In the genomic region with DNA sequence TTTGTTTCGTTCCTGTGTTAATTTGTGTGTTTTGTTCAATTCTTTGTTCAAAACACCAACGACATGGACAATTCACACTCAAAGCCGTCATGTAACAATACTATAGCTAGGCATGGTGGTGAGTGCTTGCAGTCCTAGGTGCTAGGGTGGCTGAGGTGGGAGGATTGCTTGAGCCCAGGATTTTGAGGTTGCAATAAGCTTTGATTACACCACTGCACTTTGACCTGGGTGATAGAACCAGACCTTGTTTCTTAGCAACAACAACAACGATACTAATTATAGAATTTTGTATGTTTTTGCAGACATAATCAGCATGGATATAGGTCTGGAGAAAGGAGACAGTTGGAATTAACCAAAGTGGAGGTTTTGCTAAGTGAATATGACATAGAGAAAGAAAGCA, we compare ENCODE assay signal across 20 cellular contexts.
DNase-seq lines count a peak whose midpoint lies in the region; ATAC-seq and TF ChIP-seq lines count a peak whose summit lies in the region.
"Had no signal": no experiment of that assay in that cellular context is flagged by ENCODE, and none has a peak within 500 bp of the region (broad histone marks: within the 10 kb centered on the region; RNA-seq: fewer than 3 reads in every experiment).

No MANE protein-coding gene starts in this region.

- H2BK5ac ChIP-seq in neuronal stem cell (ENCODE audit: low read length): no peak overlapping the region

- no peaks in the 10 kb centered on the region for H3K27me3 Mint-ChIP-seq in activated T-cell treated with anti-CD3 and anti-CD28 coated beads, Interleukin-2, amount 50 U/mL, for 72 hours (ENCODE audit: low read depth)
- H3K27me3 Mint-ChIP-seq: CD4-positive, CD25-positive, alpha-beta regulatory T cell; CD8-positive, alpha-beta memory T cell; IgD-negative memory B cell had no signal

- no peak overlapping the region for H2AK5ac ChIP-seq in neuronal stem cell (ENCODE audit: low read depth, low read length)

- H3K27ac ChIP-seq in neuronal stem cell (replicated peaks; ENCODE audit: low read length): no peak overlapping the region
- H3K27ac ChIP-seq in colonic mucosa: no peak overlapping the region

- no peak overlapping the region for H2BK15ac ChIP-seq in neuronal stem cell (ENCODE audit: low read length)

- H3K4me2 ChIP-seq in neuronal stem cell (ENCODE audit: insufficient read depth, low read length, poor library complexity, severe bottlenecking): no peak overlapping the region

- H2BK12ac ChIP-seq in neuronal stem cell (ENCODE audit: low read length): no peak overlapping the region

- H3K4ac ChIP-seq in neuronal stem cell (ENCODE audit: low read length): no peak overlapping the region

- TF ChIP-seq CTCF in mucosa of descending colon (IDR thresholded peaks at IDR 0.05) (no peak), colonic mucosa (IDR thresholded peaks at IDR 0.05) (no peak)

- intact Hi-C loops in left colon (cut with DNase I, micrococcal nuclease): no loop called here
- intact Hi-C loops in mucosa of descending colon (cut with DNase I, micrococcal nuclease): no loop called here
- intact Hi-C loops in colonic mucosa (cut with DNase I): no loop called here

- no peak overlapping the region for H3K4me3 Mint-ChIP-seq in activated T-cell treated with anti-CD3 and anti-CD28 coated beads, Interleukin-2, amount 50 U/mL, for 72 hours
- H3K4me3 Mint-ChIP-seq: CD4-positive, CD25-positive, alpha-beta regulatory T cell; CD8-positive, alpha-beta memory T cell; IgD-negative memory B cell had no signal

- no peak overlapping the region for H4K8ac ChIP-seq in neuronal stem cell (ENCODE audit: low read depth, low read length)

- H3K4me1 ChIP-seq in mucosa of descending colon (ENCODE audit: low read depth): peaks cover 3% of the 10 kb centered on the region
- no peaks in the 10 kb centered on the region for H3K4me1 ChIP-seq in neuronal stem cell (ENCODE audit: control insufficient read depth in 2 of 2, insufficient read depth in 1 of 2, low read depth in 1 of 2, low read length in 2 of 2)
- no peaks in the 10 kb centered on the region for H3K4me1 ChIP-seq in colonic mucosa
- H3K4me1 ChIP-seq: BE2C, Caco-2 had no signal

- no CpG with 5 or more reads among the region's 4 CpGs for WGBS in neuronal stem cell (ENCODE audit: extremely low coverage in 2 of 2, insufficient read length in 2 of 2, insufficient replicate concordance in 1 of 2), 2 donors

- H4K91ac ChIP-seq in neuronal stem cell (ENCODE audit: low read depth, low read length, poor library complexity): no peak overlapping the region

- H2AFZ ChIP-seq in neuronal stem cell (ENCODE audit: low read length): no peak overlapping the region

- no peaks in the 10 kb centered on the region for H3K4me1 Mint-ChIP-seq in activated T-cell treated with anti-CD3 and anti-CD28 coated beads, Interleukin-2, amount 50 U/mL, for 72 hours (ENCODE audit: low read depth)
- H3K4me1 Mint-ChIP-seq: CD4-positive, CD25-positive, alpha-beta regulatory T cell; CD8-positive, alpha-beta memory T cell had no signal

- H3K79me1 ChIP-seq in neuronal stem cell (ENCODE audit: low read depth, low read length): no peaks in the 10 kb centered on the region

- DNase-seq in COR-L47 (lab: John Stamatoyannopoulos, UW) (peak; percentile 29), HuH-7 (ENCODE audit: low spot score) (peak; percentile 3), left colon (no peak), mucosa of descending colon (no peak), mesenteric fat pad (ENCODE audit: low spot score) (no peak), neuronal stem cell (ENCODE audit: low spot score) (no peak), colonic mucosa (no peak)
- no peak for DNase-seq in activated T-cell treated with anti-CD3 and anti-CD28 coated beads, Interleukin-2, amount 50 U/mL, for 72 hours
- DNase-seq: BE2C; C1 segment of cervical spinal cord; CD4-positive, CD25-positive, alpha-beta regulatory T cell; CD8-positive, alpha-beta memory T cell; DMS79 treated with DMSO at 0.1 percent for 48 hours; GF-D8; GOT3; H7; KBM-7 had no signal

- no peaks in the 10 kb centered on the region for H3K27me3 ChIP-seq in neuronal stem cell (ENCODE audit: control insufficient read depth in 3 of 3, insufficient read depth in 3 of 3, low read depth in 1 of 3, low read length in 3 of 3)
- no peaks in the 10 kb centered on the region for H3K27me3 ChIP-seq in colonic mucosa
- H3K27me3 ChIP-seq: BE2C had no signal

- no peak overlapping the region for H3K18ac ChIP-seq in neuronal stem cell (ENCODE audit: low read length)

- H3K14ac ChIP-seq in neuronal stem cell (ENCODE audit: low read length): no peak overlapping the region

- no peak overlapping the region for H3K27ac Mint-ChIP-seq in activated T-cell treated with anti-CD3 and anti-CD28 coated beads, Interleukin-2, amount 50 U/mL, for 72 hours
- H3K27ac Mint-ChIP-seq: CD4-positive, CD25-positive, alpha-beta regulatory T cell; CD8-positive, alpha-beta memory T cell; IgD-negative memory B cell had no signal

- ATAC-seq in left colon (peak; percentile 73), mucosa of descending colon (peak; percentile 36)
- ATAC-seq in activated T-cell treated with anti-CD3 and anti-CD28 coated beads, Interleukin-2, amount 50 U/mL, for 72 hours (replicated peaks in 1 of 2): no peak
- ATAC-seq: HCT116 had no signal

- H2BK120ac ChIP-seq in neuronal stem cell (ENCODE audit: low read depth, low read length): no peak overlapping the region

- H3K36me3 Mint-ChIP-seq in activated T-cell treated with anti-CD3 and anti-CD28 coated beads, Interleukin-2, amount 50 U/mL, for 72 hours (ENCODE audit: insufficient read depth in 2 of 2): peaks cover 0 to 2% of the 10 kb centered on the region in 2 donors
- H3K36me3 Mint-ChIP-seq: CD4-positive, CD25-positive, alpha-beta regulatory T cell; CD8-positive, alpha-beta memory T cell; IgD-negative memory B cell had no signal

- no peak overlapping the region for H3K23ac ChIP-seq in neuronal stem cell (ENCODE audit: low read depth, low read length, poor library complexity)

- no peak overlapping the region for H3K4me3 ChIP-seq in mucosa of descending colon
- no peak overlapping the region for H3K4me3 ChIP-seq in neuronal stem cell (ENCODE audit: low read length in 2 of 2)
- no peak overlapping the region for H3K4me3 ChIP-seq in colonic mucosa

- H3K9me3 ChIP-seq in mucosa of descending colon (no peaks in the 10 kb centered on the region), neuronal stem cell (replicated peaks in 1 of 2; ENCODE audit: control insufficient read depth in 2 of 2, insufficient read depth in 1 of 2, low read depth in 1 of 2, low read length in 2 of 2) (no peaks in the 10 kb centered on the region), colonic mucosa (no peaks in the 10 kb centered on the region)
- H3K9me3 ChIP-seq: BE2C, Caco-2 had no signal

- no peaks in the 10 kb centered on the region for H3K36me3 ChIP-seq in mucosa of descending colon (ENCODE audit: low read depth)
- H3K36me3 ChIP-seq in neuronal stem cell (replicated peaks in 1 of 2; ENCODE audit: control insufficient read depth in 2 of 2, insufficient read depth in 2 of 2, low read length in 2 of 2): no peaks in the 10 kb centered on the region
- H3K36me3 ChIP-seq in colonic mucosa: no peaks in the 10 kb centered on the region
- H3K36me3 ChIP-seq: BE2C had no signal

- peaks cover 0 to 9% of the 10 kb centered on the region in 2 donors for H3K9me3 Mint-ChIP-seq in activated T-cell treated with anti-CD3 and anti-CD28 coated beads, Interleukin-2, amount 50 U/mL, for 72 hours

- H3K9ac ChIP-seq in neuronal stem cell (ENCODE audit: low read depth, low read length, poor library complexity) (no peak overlapping the region), colonic mucosa (ENCODE audit: low read depth in 2 of 2, low read length in 2 of 2) (no peak overlapping the region)

Comparison
In these comparisons a context has a peak if more than half of its experiments do, and no peak if none do; other contexts are left out.
1. DNase-seq: peak in COR-L47 (single experiment) and HuH-7 (single experiment); none in left colon (0 of 2), mucosa of descending colon (0 of 3), mesenteric fat pad (single experiment), neuronal stem cell (single experiment), colonic mucosa (single experiment) and activated T-cell treated with anti-CD3 and anti-CD28 coated beads, Interleukin-2, amount 50 U/mL, for 72 hours (0 of 2).
2. ATAC-seq: peak in left colon (single experiment) and mucosa of descending colon (single experiment); none in activated T-cell treated with anti-CD3 and anti-CD28 coated beads, Interleukin-2, amount 50 U/mL, for 72 hours (0 of 2).